1 cellular context compared by ENCODE assay signal in genomic region chr2:72718906-72719305, GRCh38.
TF ChIP-seq lines count a peak whose summit lies in the region.

No MANE protein-coding gene starts in this region.

TF ChIP-seq in IMR-90, 13 proteins besides CTCF, POLR2A, EP300 and RAD21:
- TF ChIP-seq CEBPB (IDR thresholded peaks at IDR 0.05; ENCODE audit: low read depth, low read length) (no peak), NFE2L2 (IDR thresholded peaks at IDR 0.05; ENCODE audit: low read depth, low read length) (no peak), MXI1 (IDR thresholded peaks at IDR 0.05; ENCODE audit: borderline replicate concordance, low read depth, low read length) (no peak), MAFK (IDR thresholded peaks at IDR 0.05; ENCODE audit: low read depth, low read length) (no peak), FOS (IDR thresholded peaks at IDR 0.05; ENCODE audit: low read depth, low read length) (no peak), ELK1 (IDR thresholded peaks at IDR 0.05; ENCODE audit: borderline replicate concordance, low read depth, low read length) (no peak), BHLHE40 (IDR thresholded peaks at IDR 0.05; ENCODE audit: low read depth, low read length) (no peak), MAZ (IDR thresholded peaks at IDR 0.05; ENCODE audit: borderline replicate concordance, low read depth, low read length) (no peak)
- TF ChIP-seq, protein P1, sequence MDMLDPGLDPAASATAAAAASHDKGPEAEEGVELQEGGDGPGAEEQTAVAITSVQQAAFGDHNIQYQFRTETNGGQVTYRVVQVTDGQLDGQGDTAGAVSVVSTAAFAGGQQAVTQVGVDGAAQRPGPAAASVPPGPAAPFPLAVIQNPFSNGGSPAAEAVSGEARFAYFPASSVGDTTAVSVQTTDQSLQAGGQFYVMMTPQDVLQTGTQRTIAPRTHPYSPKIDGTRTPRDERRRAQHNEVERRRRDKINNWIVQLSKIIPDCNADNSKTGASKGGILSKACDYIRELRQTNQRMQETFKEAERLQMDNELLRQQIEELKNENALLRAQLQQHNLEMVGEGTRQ (IDR thresholded peaks at IDR 0.05; ENCODE audit: low read depth, low read length) = no peak
